1 cellular context compared by ENCODE assay signal in genomic region chr6:38631186-38631783, GRCh38.
TF ChIP-seq lines count a peak whose summit lies in the region.

No MANE protein-coding gene starts in this region.

TF ChIP-seq in K562, 482 proteins besides CTCF, POLR2A, EP300 and RAD21 (continued from another document and continues in another):
- TF ChIP-seq ETS1 (conservative IDR thresholded peaks at IDR 0.05; ENCODE audit: control insufficient read depth, low read depth, low read length) (no peak), ZNF146 (CRISPR knock-in tag; IDR thresholded peaks at IDR 0.05; ENCODE audit: unreplicated experiment) (no peak), TCF7L2 (IDR thresholded peaks at IDR 0.05; ENCODE audit: low read depth, low read length) (no peak), GMEB1 (CRISPR knock-in tag; IDR thresholded peaks at IDR 0.05) (no peak), ATF3 (IDR thresholded peaks at IDR 0.05) (peak; percentile 78), ATF3 (CRISPR knock-in tag; conservative IDR thresholded peaks at IDR 0.05) (no peak), TBP (optimal IDR thresholded peaks at IDR 0.05; ENCODE audit: low read depth, low read length) (no peak), ZNF354B (CRISPR knock-in tag; IDR thresholded peaks at IDR 0.05) (no peak), SUPT5H (IDR thresholded peaks at IDR 0.05) (no peak), KLF16 (IDR thresholded peaks at IDR 0.05) (no peak), SRSF9 (IDR thresholded peaks at IDR 0.05; ENCODE audit: borderline replicate concordance, low read depth, low read length) (no peak), MTA2 (IDR thresholded peaks at IDR 0.05; ENCODE audit: low read depth) (no peak), NR2C2 (CRISPR knock-in tag; IDR thresholded peaks at IDR 0.05) (no peak), NR2C2 (tag; IDR thresholded peaks at IDR 0.05) (0 out of 2 replicates have a peak, but pooled peaks have one; percentile 30), FOXJ3 (CRISPR knock-in tag; IDR thresholded peaks at IDR 0.05) (no peak), HNRNPH1 (optimal IDR thresholded peaks at IDR 0.05; ENCODE audit: low read depth, low read length) (no peak), MEIS2 (IDR thresholded peaks at IDR 0.05; ENCODE audit: partially characterized antibody) (peak; percentile 2), RBM34 (IDR thresholded peaks at IDR 0.05; ENCODE audit: borderline replicate concordance, insufficient read depth, low read length) (no peak), JUNB (CRISPR knock-in tag; conservative IDR thresholded peaks at IDR 0.05) (no peak), ELF1 (tag; IDR thresholded peaks at IDR 0.05) (no peak), PREB (CRISPR knock-in tag; IDR thresholded peaks at IDR 0.05) (no peak), SMC3 (conservative IDR thresholded peaks at IDR 0.05; ENCODE audit: insufficient read depth, low read depth, low read length) (no peak), MGA (IDR thresholded peaks at IDR 0.05) (peak; percentile 75), KAT7 (CRISPR knock-in tag; IDR thresholded peaks at IDR 0.05; ENCODE audit: borderline replicate concordance) (no peak), STAG1 (CRISPR knock-in tag; IDR thresholded peaks at IDR 0.05; ENCODE audit: borderline replicate concordance) (no peak), RUNX1 (IDR thresholded peaks at IDR 0.05; ENCODE audit: low read depth) (no peak), NONO (IDR thresholded peaks at IDR 0.05; ENCODE audit: low read depth in 2 of 2, low read length in 1 of 2) (no peak), SREBF1 (IDR thresholded peaks at IDR 0.05; ENCODE audit: borderline replicate concordance, low read depth, low read length) (no peak), MAX (CRISPR knock-in tag; IDR thresholded peaks at IDR 0.05) (no peak), ZNF133 (CRISPR knock-in tag; IDR thresholded peaks at IDR 0.05) (no peak), L3MBTL2 (IDR thresholded peaks at IDR 0.05) (peak; percentile 86), CHCHD3 (CRISPR knock-in tag; IDR thresholded peaks at IDR 0.05) (no peak), HEY1 (CRISPR knock-in tag; IDR thresholded peaks at IDR 0.05; ENCODE audit: borderline replicate concordance) (no peak), CEBPB (tag; IDR thresholded peaks at IDR 0.05) (0 out of 2 replicates have a peak, but pooled peaks have one; percentile 8), NR2C1 (IDR thresholded peaks at IDR 0.05) (no peak), NR2C1 (tag; IDR thresholded peaks at IDR 0.05) (peak; percentile 29; the same call in 1 of the 2 replicates), ZNF589 (CRISPR knock-in tag; IDR thresholded peaks at IDR 0.05; ENCODE audit: low read depth) (peak; percentile 53; the same call in 1 of the 2 replicates), FOXM1 (IDR thresholded peaks at IDR 0.05; ENCODE audit: low read depth) (no peak), FOXM1 (CRISPR knock-in tag; IDR thresholded peaks at IDR 0.05; ENCODE audit: low read depth) (no peak), ATF4 (CRISPR knock-in tag; IDR thresholded peaks at IDR 0.05) (peak; percentile 69), TRIM25 (IDR thresholded peaks at IDR 0.05; ENCODE audit: borderline replicate concordance) (no peak), IRF9 (tag; IDR thresholded peaks at IDR 0.05) (0 out of 2 replicates have a peak, but pooled peaks have one; percentile 24), NFYB (IDR thresholded peaks at IDR 0.05; ENCODE audit: extremely low read depth, insufficient read length) (no peak)
